1 cellular context compared by ENCODE assay signal in the genomic region with DNA sequence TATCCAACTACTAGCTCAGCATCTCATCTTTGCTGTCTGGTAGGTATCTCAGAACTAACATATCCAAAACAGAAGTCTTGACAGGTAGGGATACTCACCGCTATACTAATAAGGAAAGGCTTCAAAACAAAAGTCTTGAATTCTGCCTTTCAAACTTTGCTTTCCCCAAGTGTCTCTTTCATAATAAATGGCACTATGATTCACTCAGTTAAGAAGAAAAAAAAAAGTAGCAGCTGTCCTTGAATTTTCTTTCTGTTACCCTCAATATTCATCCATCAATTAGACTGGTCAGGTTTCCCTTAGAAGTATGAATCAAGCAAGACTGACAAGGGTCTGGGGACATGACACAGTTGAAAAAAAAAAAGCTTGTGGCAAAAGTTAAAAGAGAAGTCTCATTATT.
TF ChIP-seq lines count a peak whose summit lies in the region.

No MANE protein-coding gene starts in this region.

TF ChIP-seq in WTC11, 78 proteins besides CTCF, POLR2A, EP300 and RAD21 (continued from another document):
- TF ChIP-seq, protein P1, sequence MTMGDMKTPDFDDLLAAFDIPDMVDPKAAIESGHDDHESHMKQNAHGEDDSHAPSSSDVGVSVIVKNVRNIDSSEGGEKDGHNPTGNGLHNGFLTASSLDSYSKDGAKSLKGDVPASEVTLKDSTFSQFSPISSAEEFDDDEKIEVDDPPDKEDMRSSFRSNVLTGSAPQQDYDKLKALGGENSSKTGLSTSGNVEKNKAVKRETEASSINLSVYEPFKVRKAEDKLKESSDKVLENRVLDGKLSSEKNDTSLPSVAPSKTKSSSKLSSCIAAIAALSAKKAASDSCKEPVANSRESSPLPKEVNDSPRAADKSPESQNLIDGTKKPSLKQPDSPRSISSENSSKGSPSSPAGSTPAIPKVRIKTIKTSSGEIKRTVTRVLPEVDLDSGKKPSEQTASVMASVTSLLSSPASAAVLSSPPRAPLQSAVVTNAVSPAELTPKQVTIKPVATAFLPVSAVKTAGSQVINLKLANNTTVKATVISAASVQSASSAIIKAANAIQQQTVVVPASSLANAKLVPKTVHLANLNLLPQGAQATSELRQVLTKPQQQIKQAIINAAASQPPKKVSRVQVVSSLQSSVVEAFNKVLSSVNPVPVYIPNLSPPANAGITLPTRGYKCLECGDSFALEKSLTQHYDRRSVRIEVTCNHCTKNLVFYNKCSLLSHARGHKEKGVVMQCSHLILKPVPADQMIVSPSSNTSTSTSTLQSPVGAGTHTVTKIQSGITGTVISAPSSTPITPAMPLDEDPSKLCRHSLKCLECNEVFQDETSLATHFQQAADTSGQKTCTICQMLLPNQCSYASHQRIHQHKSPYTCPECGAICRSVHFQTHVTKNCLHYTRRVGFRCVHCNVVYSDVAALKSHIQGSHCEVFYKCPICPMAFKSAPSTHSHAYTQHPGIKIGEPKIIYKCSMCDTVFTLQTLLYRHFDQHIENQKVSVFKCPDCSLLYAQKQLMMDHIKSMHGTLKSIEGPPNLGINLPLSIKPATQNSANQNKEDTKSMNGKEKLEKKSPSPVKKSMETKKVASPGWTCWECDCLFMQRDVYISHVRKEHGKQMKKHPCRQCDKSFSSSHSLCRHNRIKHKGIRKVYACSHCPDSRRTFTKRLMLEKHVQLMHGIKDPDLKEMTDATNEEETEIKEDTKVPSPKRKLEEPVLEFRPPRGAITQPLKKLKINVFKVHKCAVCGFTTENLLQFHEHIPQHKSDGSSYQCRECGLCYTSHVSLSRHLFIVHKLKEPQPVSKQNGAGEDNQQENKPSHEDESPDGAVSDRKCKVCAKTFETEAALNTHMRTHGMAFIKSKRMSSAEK (CRISPR knock-in tag; IDR thresholded peaks at IDR 0.05; ENCODE audit: borderline replicate concordance), result no peak
TF ChIP-seq in WTC11: peak in this region for 0.
